Comparison of ENCODE assay signal across 23 cellular contexts in genomic region chr5:117010574-117010973, GRCh38.
"Had no signal": no experiment of that assay in that cellular context is flagged by ENCODE, and none has a peak within 500 bp of the region (broad histone marks: within the 10 kb centered on the region; RNA-seq: fewer than 3 reads in every experiment).

No MANE protein-coding gene starts in this region.

- H3K9me3 ChIP-seq: colonic mucosa, esophagus squamous epithelium, gastrocnemius medialis had no signal

- H3K27me3 ChIP-seq: colonic mucosa, dorsolateral prefrontal cortex, esophagus muscularis mucosa, esophagus squamous epithelium, foreskin keratinocyte, gastrocnemius medialis, gastroesophageal sphincter, heart left ventricle had no signal

- H3K36me3 ChIP-seq: colonic mucosa, esophagus muscularis mucosa, esophagus squamous epithelium, gastrocnemius medialis, gastroesophageal sphincter, heart left ventricle had no signal

- H3K4me1 ChIP-seq: colonic mucosa, esophagus muscularis mucosa, esophagus squamous epithelium, foreskin keratinocyte, gastrocnemius medialis, gastroesophageal sphincter, heart left ventricle had no signal

- H3K4me3 ChIP-seq: colonic mucosa, coronary artery, dorsolateral prefrontal cortex, esophagus muscularis mucosa, esophagus squamous epithelium, gastrocnemius medialis, gastroesophageal sphincter, heart left ventricle had no signal

- H3K27ac ChIP-seq: colonic mucosa, coronary artery, dorsolateral prefrontal cortex, epithelial cell of prostate, esophagus muscularis mucosa, esophagus squamous epithelium, foreskin keratinocyte, gastrocnemius medialis, gastroesophageal sphincter, heart left ventricle had no signal

- DNase-seq: colonic mucosa; cortex of kidney; dermis blood vessel endothelial cell; dorsolateral prefrontal cortex; effector CD4-positive, alpha-beta T cell; effector CD8-positive, alpha-beta T cell; effector memory CD4-positive, alpha-beta T cell; effector memory CD8-positive, alpha-beta T cell; endodermal cell; erythroblast; esophagus squamous epithelium; foreskin fibroblast; foreskin keratinocyte; foreskin melanocyte; gastrocnemius medialis; glutamatergic neuron; head of caudate nucleus; heart left ventricle had no signal

- ATAC-seq: effector memory CD8-positive, alpha-beta T cell; esophagus mucosa; foreskin keratinocyte; gastrocnemius medialis; gastroesophageal sphincter; heart left ventricle had no signal
